12 cellular contexts compared by ENCODE assay signal in the genomic region with DNA sequence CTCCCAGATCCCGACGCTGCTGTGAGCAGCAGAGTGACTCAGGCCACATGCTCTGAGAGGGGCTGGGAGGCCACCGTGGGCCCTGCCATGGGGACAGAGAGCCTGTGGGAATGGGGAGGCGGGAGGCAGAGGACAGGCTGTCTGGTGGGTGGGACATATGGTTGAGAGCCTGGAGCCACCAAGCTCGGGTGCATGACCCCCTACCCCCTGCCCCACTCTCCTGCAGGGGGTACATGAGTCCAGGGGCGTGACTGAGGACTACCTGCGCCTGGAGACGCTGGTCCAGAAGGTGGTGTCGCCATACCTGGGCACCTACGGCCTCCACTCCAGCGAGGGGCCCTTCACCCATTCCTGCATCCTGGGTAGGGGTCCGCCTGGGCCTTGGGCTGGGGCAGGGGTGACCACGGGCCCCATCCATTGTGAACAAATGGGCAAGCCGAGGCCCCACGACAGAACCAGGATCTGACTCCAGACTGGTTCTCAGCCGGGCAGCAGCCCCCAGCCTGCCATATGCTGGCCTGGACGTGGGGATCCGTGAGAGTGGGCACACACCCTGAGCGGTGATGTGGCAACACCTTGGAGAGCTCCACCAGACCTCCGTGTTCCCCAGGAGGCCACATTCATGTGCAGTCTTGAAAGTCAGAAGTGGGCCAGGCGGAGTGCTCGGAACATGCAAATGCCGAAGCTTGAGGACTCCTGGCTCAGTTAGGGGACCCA. TPM values are rescaled to one million over a fixed set of nuclear protein-coding genes. Genes with fewer than 3 reads are reported as not detected.
DNase-seq lines count a peak whose midpoint lies in the region; ATAC-seq, FAIRE-seq and TF ChIP-seq lines count a peak whose summit lies in the region.
"Had no signal": no experiment of that assay in that cellular context is flagged by ENCODE, and none has a peak within 500 bp of the region (broad histone marks: within the 10 kb centered on the region; RNA-seq: fewer than 3 reads in every experiment).

No MANE protein-coding gene starts in this region.

- no peak overlapping the region for H4K8ac ChIP-seq in neuronal stem cell (ENCODE audit: low read depth, low read length)

- no peaks in the 10 kb centered on the region for H3K9me3 ChIP-seq in HEK293 (ENCODE audit: control insufficient read depth, insufficient read depth, low read depth, low read length)
- no peaks in the 10 kb centered on the region for H3K9me3 ChIP-seq in kidney (ENCODE audit: control insufficient read depth in 1 of 2, low read length in 2 of 2)
- peaks cover 0 to 6% of the 10 kb centered on the region in 2 donors for H3K9me3 ChIP-seq in neuronal stem cell (replicated peaks in 1 of 2; ENCODE audit: control insufficient read depth in 2 of 2, insufficient read depth in 1 of 2, low read depth in 1 of 2, low read length in 2 of 2)
- no peaks in the 10 kb centered on the region for H3K9me3 ChIP-seq in upper lobe of right lung
- H3K9me3 ChIP-seq: BLaER1 had no signal

- H3K79me1 ChIP-seq in neuronal stem cell (ENCODE audit: low read depth, low read length), result no peaks in the 10 kb centered on the region

- peaks cover 0 to 30% (median 0%) of the 10 kb centered on the region in 3 experiments for H3K27me3 ChIP-seq in neuronal stem cell (ENCODE audit: control insufficient read depth in 3 of 3, insufficient read depth in 3 of 3, low read depth in 1 of 3, low read length in 3 of 3)
- H3K27me3 ChIP-seq in upper lobe of right lung, result no peaks in the 10 kb centered on the region
- H3K27me3 ChIP-seq: BLaER1 had no signal

- no peak overlapping the region for H4K91ac ChIP-seq in neuronal stem cell (ENCODE audit: low read depth, low read length, poor library complexity)

- H2BK15ac ChIP-seq in neuronal stem cell (ENCODE audit: low read length), result peak overlapping the region; percentile 25

- H2BK5ac ChIP-seq in neuronal stem cell (ENCODE audit: low read length), result no peak overlapping the region

- H3K36me3 ChIP-seq in HEK293 (ENCODE audit: control insufficient read depth in 2 of 2, insufficient read depth in 1 of 2, low read length in 2 of 2), result peaks cover 0 to 9% of the 10 kb centered on the region in 2 experiments; a peak in 1 of 3 replicates
- H3K36me3 ChIP-seq in kidney (ENCODE audit: control insufficient read depth in 1 of 2, insufficient read depth in 2 of 2, low read length in 2 of 2), result peaks cover 3 to 6% of the 10 kb centered on the region in 2 donors
- peaks cover 0 to 5% of the 10 kb centered on the region in 2 donors for H3K36me3 ChIP-seq in neuronal stem cell (replicated peaks in 1 of 2; ENCODE audit: control insufficient read depth in 2 of 2, insufficient read depth in 2 of 2, low read length in 2 of 2)
- H3K36me3 ChIP-seq in upper lobe of right lung, result no peaks in the 10 kb centered on the region

- POLR2A ChIA-PET in HEK293 (lab: Yijun Ruan, JAX), result interaction anchor here (0.6 to 1.6 kb wide), 2 partner anchors 42 to 46 kb away, joined by 3 read pairs; no protein-coding TSS in a partner anchor

- no peak for ATAC-seq in Right ventricle myocardium inferior
- ATAC-seq in upper lobe of right lung, result no peak

- no peak overlapping the region for H3K4ac ChIP-seq in neuronal stem cell (ENCODE audit: low read length)

- no peak overlapping the region for H2AFZ ChIP-seq in neuronal stem cell (ENCODE audit: low read length)

- no peak overlapping the region for H3K4me2 ChIP-seq in neuronal stem cell (ENCODE audit: insufficient read depth, low read length, poor library complexity, severe bottlenecking)

- intact Hi-C loops in Right ventricle myocardium inferior (cut with DNase I), result loop anchor here (1.0 kb wide), 1 partner anchor 38 kb away; no protein-coding TSS in a partner anchor
- intact Hi-C loops in cardiac septum (cut with DNase I), result loop anchor here (1.0 kb wide), 1 partner anchor 38 kb away; no protein-coding TSS in a partner anchor
- intact Hi-C loops in kidney (cut with DNase I), result no loop called here
- intact Hi-C loops in upper lobe of right lung (cut with DNase I), result loop anchor here (2.0 kb wide), 1 partner anchor 38 kb away; no protein-coding TSS in a partner anchor

- no peak for FAIRE-seq in kidney (lab: Jason Lieb, UNC)

- H3K4me3 ChIP-seq in HEK293 (ENCODE audit: low read depth, low read length) (no peak overlapping the region), kidney (ENCODE audit: low read length in 2 of 2) (no peak overlapping the region), neuronal stem cell (ENCODE audit: low read length in 2 of 2) (no peak overlapping the region), upper lobe of right lung (no peak overlapping the region), coronary artery (no peak overlapping the region)
- H3K4me3 ChIP-seq: BLaER1 had no signal

- no peak overlapping the region for H2BK12ac ChIP-seq in neuronal stem cell (ENCODE audit: low read length)

- H3K27ac ChIP-seq in HEK293 (ENCODE audit: extremely low read depth, low read depth, low read length), result no peak overlapping the region
- no peak overlapping the region for H3K27ac ChIP-seq in kidney (ENCODE audit: low read depth in 2 of 2, low read length in 2 of 2)
- H3K27ac ChIP-seq in neuronal stem cell (replicated peaks; ENCODE audit: low read length), result no peak overlapping the region
- no peak overlapping the region for H3K27ac ChIP-seq in upper lobe of right lung
- H3K27ac ChIP-seq in coronary artery, result no peak overlapping the region
- H3K27ac ChIP-seq: 22Rv1, BLaER1 had no signal

- H3K4me1 ChIP-seq in HEK293 (ENCODE audit: control insufficient read depth, insufficient read depth, low read length) (no peaks in the 10 kb centered on the region), kidney (ENCODE audit: control insufficient read depth in 1 of 2, insufficient read depth in 1 of 2, low read depth in 1 of 2, low read length in 2 of 2) (peaks cover 0 to 14% of the 10 kb centered on the region in 2 donors), neuronal stem cell (ENCODE audit: control insufficient read depth in 2 of 2, insufficient read depth in 1 of 2, low read depth in 1 of 2, low read length in 2 of 2) (peaks cover 8 to 15% of the 10 kb centered on the region in 2 donors), upper lobe of right lung (peaks cover 7% of the 10 kb centered on the region)

- H3K23ac ChIP-seq in neuronal stem cell (ENCODE audit: low read depth, low read length, poor library complexity), result no peak overlapping the region

- no CpG with 5 or more reads among the region's 23 CpGs for WGBS in neuronal stem cell (ENCODE audit: extremely low coverage in 2 of 2, insufficient read length in 2 of 2, insufficient replicate concordance in 1 of 2), 2 donors

- TF ChIP-seq CTCF in HEK293 (tag by site-specific recombination; IDR thresholded peaks at IDR 0.05) (no peak), kidney (IDR thresholded peaks at IDR 0.05; ENCODE audit: borderline replicate concordance, extremely low read depth, insufficient read depth) (no peak), upper lobe of right lung (IDR thresholded peaks at IDR 0.05) (no peak), coronary artery (IDR thresholded peaks at IDR 0.05) (no peak)

- H3K18ac ChIP-seq in neuronal stem cell (ENCODE audit: low read length), result peak overlapping the region; percentile 31

- CTCF ChIA-PET in HEK293 (lab: Yijun Ruan, JAX), result interaction anchor here (0.6 to 5.1 kb wide), 18 partner anchors 9 to 185 kb away, joined by 3 to 70 read pairs (median 8); no protein-coding TSS in a partner anchor

- DNase-seq in Right ventricle myocardium inferior (ENCODE audit: missing footprints), result peak; percentile 50
- no peak for DNase-seq in cardiac septum (ENCODE audit: low spot score)
- peak; percentile 77 for DNase-seq in kidney
- DNase-seq in neuronal stem cell (ENCODE audit: low spot score), result no peak
- no peak for DNase-seq in upper lobe of right lung
- DNase-seq in coronary artery (ENCODE audit: low spot score), result no peak
- no peak for DNase-seq in NCI-H2227 (lab: John Stamatoyannopoulos, UW; ENCODE audit: unreplicated experiment)

- H2AK5ac ChIP-seq in neuronal stem cell (ENCODE audit: low read depth, low read length), result peak overlapping the region; percentile 48

- no peak overlapping the region for H2BK120ac ChIP-seq in neuronal stem cell (ENCODE audit: low read depth, low read length)

- no peak overlapping the region for H3K14ac ChIP-seq in neuronal stem cell (ENCODE audit: low read length)

- H3K9ac ChIP-seq in kidney (ENCODE audit: low read length in 2 of 2) (no peak overlapping the region), neuronal stem cell (ENCODE audit: low read depth, low read length, poor library complexity) (peak overlapping the region; percentile 22)
- H3K9ac ChIP-seq: BLaER1 had no signal

RNA-seq across cellular contexts. Expression of gene ARHGAP8, which starts 17.4 kb away (rescaled TPM):
- total RNA-seq in Right ventricle myocardium inferior (0.16 TPM), cardiac septum (0.19 TPM), kidney (35.7 TPM), upper lobe of right lung (18.1 TPM)
- 30.2 TPM for polyA plus RNA-seq in kidney (ENCODE audit: insufficient read depth, low read depth, low replicate concordance)
- 4.1 TPM for polyA plus RNA-seq in neuronal stem cell (2013, experiment 1 of 2)
- polyA plus RNA-seq in neuronal stem cell (2013, experiment 2 of 2), result 4.2 TPM
- total RNA-seq: A673, H4 had no signal

RNA-seq across cellular contexts. Expression of gene PRR5, which starts 33.0 kb away (rescaled TPM):
- total RNA-seq in Right ventricle myocardium inferior (2.9 TPM), cardiac septum (3.2 TPM), kidney (24.0 TPM), upper lobe of right lung (13.6 TPM)
- polyA plus RNA-seq in kidney (ENCODE audit: insufficient read depth, low read depth, low replicate concordance), result 46.0 TPM
- polyA plus RNA-seq in neuronal stem cell (2013, experiment 1 of 2), result 14.6 TPM
- polyA plus RNA-seq in neuronal stem cell (2013, experiment 2 of 2), result 14.4 TPM

Comparison
In these comparisons a context has a peak if more than half of its experiments do, and no peak if none do; other contexts are left out.
1. DNase-seq: peak in Right ventricle myocardium inferior (single experiment) and kidney (single experiment); none in cardiac septum (single experiment), neuronal stem cell (single experiment), upper lobe of right lung (single experiment), coronary artery (single experiment) and NCI-H2227 (single experiment).
2. RNA of gene ARHGAP8, which starts 17.4 kb away (total RNA-seq): 35.7 TPM in kidney (single experiment) and 18.1 TPM in upper lobe of right lung (single experiment); 0.19 TPM in cardiac septum (single experiment) and 0.16 TPM in Right ventricle myocardium inferior (single experiment); every median in the first group is over 10 times any median in the second.